1 cellular context compared by ENCODE assay signal in the genomic region with DNA sequence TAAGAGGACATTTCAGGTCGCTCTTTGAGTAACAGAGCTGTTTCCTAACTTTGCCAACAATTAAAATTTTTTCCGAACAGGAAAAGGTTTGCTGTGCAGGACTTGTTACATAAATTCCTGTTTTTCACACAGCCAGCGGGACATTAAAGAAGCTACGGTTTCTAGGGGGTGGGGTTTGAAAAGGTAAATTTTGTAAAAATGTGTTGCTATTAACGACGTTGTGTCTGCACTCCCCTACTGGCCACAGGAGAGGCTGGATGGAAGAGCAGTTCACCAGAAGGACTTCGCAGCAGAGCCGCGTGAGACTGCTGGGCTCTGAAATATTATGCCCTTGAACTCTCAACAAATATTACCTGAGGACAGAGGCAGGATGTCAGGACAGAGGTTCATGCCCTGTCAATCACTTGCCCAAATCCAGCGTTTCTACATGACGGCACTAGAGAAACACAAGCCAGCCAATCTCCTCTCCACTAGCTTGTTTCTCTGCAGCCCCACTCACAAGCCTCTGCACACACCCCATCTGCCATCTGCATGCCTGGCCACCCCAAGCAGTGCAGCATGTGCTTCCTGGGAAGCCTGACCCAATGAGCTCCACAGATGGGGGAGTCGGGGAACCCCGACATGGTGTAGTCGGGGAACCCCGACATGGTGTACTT.
TF ChIP-seq lines count a peak whose summit lies in the region.

No MANE protein-coding gene starts in this region.

TF ChIP-seq in HepG2, 621 proteins besides CTCF, POLR2A, EP300 and RAD21 (continued from another document and continues in another):
- TF ChIP-seq ATF6 (CRISPR knock-in tag; conservative IDR thresholded peaks at IDR 0.05) (no peak), DMAP1 (CRISPR knock-in tag; IDR thresholded peaks at IDR 0.05) (no peak), HNRNPH1 (optimal IDR thresholded peaks at IDR 0.05; ENCODE audit: low read depth, low read length) (no peak), ZNF510 (CRISPR knock-in tag; IDR thresholded peaks at IDR 0.05; ENCODE audit: low read depth) (no peak), ZNF672 (CRISPR knock-in tag; IDR thresholded peaks at IDR 0.05) (no peak), PHF20 (CRISPR knock-in tag; IDR thresholded peaks at IDR 0.05) (no peak), ATF1 (CRISPR knock-in tag; IDR thresholded peaks at IDR 0.05) (no peak), ZNF256 (CRISPR knock-in tag; conservative IDR thresholded peaks at IDR 0.05) (no peak), ZNF484 (CRISPR knock-in tag; IDR thresholded peaks at IDR 0.05; ENCODE audit: borderline replicate concordance, low read depth) (no peak), ZNF350 (CRISPR knock-in tag; IDR thresholded peaks at IDR 0.05; ENCODE audit: borderline replicate concordance, low read depth) (no peak), RFX3 (CRISPR knock-in tag; IDR thresholded peaks at IDR 0.05) (no peak), ZSCAN9 (CRISPR knock-in tag; IDR thresholded peaks at IDR 0.05; ENCODE audit: borderline replicate concordance) (no peak; the same call in 1 of the 2 replicates), ZNF451 (CRISPR knock-in tag; IDR thresholded peaks at IDR 0.05) (no peak), KLF11 (CRISPR knock-in tag; IDR thresholded peaks at IDR 0.05) (0 out of 2 replicates have a peak, but pooled peaks have one; percentile 55), TCF7 (IDR thresholded peaks at IDR 0.05; ENCODE audit: low read depth) (no peak), MIER2 (CRISPR knock-in tag; IDR thresholded peaks at IDR 0.05) (no peak), CREB3 (CRISPR knock-in tag; IDR thresholded peaks at IDR 0.05) (no peak), ZZZ3 (CRISPR knock-in tag; IDR thresholded peaks at IDR 0.05; ENCODE audit: borderline replicate concordance) (0 out of 2 replicates have a peak, but pooled peaks have one; percentile 41), ZNF816 (CRISPR knock-in tag; IDR thresholded peaks at IDR 0.05; ENCODE audit: borderline replicate concordance) (no peak), MTA1 (CRISPR knock-in tag; IDR thresholded peaks at IDR 0.05; ENCODE audit: borderline replicate concordance) (0 out of 2 replicates have a peak, but pooled peaks have one; percentile 34), ARNTL (CRISPR knock-in tag; IDR thresholded peaks at IDR 0.05) (peak; percentile 80; the same call in 1 of the 2 replicates), ZNF543 (CRISPR knock-in tag; IDR thresholded peaks at IDR 0.05) (no peak), ZNF160 (CRISPR knock-in tag; IDR thresholded peaks at IDR 0.05) (no peak), GTF3A (CRISPR knock-in tag; conservative IDR thresholded peaks at IDR 0.05) (no peak), ZNF335 (CRISPR knock-in tag; IDR thresholded peaks at IDR 0.05) (no peak), ZNF574 (CRISPR knock-in tag; IDR thresholded peaks at IDR 0.05) (peak; percentile 45), ZNF12 (CRISPR knock-in tag; IDR thresholded peaks at IDR 0.05) (peak; percentile 34; the same call in 1 of the 2 replicates), SYNCRIP (IDR thresholded peaks at IDR 0.05; ENCODE audit: insufficient read depth, low read depth, low read length) (no peak), ZNF333 (CRISPR knock-in tag; IDR thresholded peaks at IDR 0.05; ENCODE audit: borderline replicate concordance) (no peak), ZNF83 (CRISPR knock-in tag; IDR thresholded peaks at IDR 0.05; ENCODE audit: borderline replicate concordance) (no peak), HDAC6 (IDR thresholded peaks at IDR 0.05; ENCODE audit: low read depth, low read length) (no peak), CCDC6 (CRISPR knock-in tag; IDR thresholded peaks at IDR 0.05) (no peak), RBM39 (IDR thresholded peaks at IDR 0.05; ENCODE audit: low read depth, low read length, poor library complexity, severe bottlenecking) (no peak), ZNF24 (IDR thresholded peaks at IDR 0.05) (no peak), PAWR (CRISPR knock-in tag; IDR thresholded peaks at IDR 0.05; ENCODE audit: borderline replicate concordance) (no peak), TP53 (CRISPR knock-in tag; conservative IDR thresholded peaks at IDR 0.05) (no peak), ZBTB20 (CRISPR knock-in tag; IDR thresholded peaks at IDR 0.05; ENCODE audit: borderline replicate concordance, low read depth) (no peak), GATA4 (IDR thresholded peaks at IDR 0.05; ENCODE audit: borderline replicate concordance, low read depth) (no peak), HIVEP1 (CRISPR knock-in tag; IDR thresholded peaks at IDR 0.05) (no peak), ZFP90 (CRISPR knock-in tag; IDR thresholded peaks at IDR 0.05; ENCODE audit: borderline replicate concordance) (no peak), PITX1 (CRISPR knock-in tag; IDR thresholded peaks at IDR 0.05) (peak; percentile 53), ARHGAP35 (CRISPR knock-in tag; IDR thresholded peaks at IDR 0.05; ENCODE audit: borderline replicate concordance) (0 out of 2 replicates have a peak, but pooled peaks have one; percentile 48), ZNF570 (CRISPR knock-in tag; IDR thresholded peaks at IDR 0.05; ENCODE audit: borderline replicate concordance) (no peak), FOXC1 (CRISPR knock-in tag; IDR thresholded peaks at IDR 0.05; ENCODE audit: borderline replicate concordance) (no peak), PHF5A (CRISPR knock-in tag; IDR thresholded peaks at IDR 0.05; ENCODE audit: low read depth, unreplicated experiment) (peak; percentile 46)
- TF ChIP-seq, protein P1, sequence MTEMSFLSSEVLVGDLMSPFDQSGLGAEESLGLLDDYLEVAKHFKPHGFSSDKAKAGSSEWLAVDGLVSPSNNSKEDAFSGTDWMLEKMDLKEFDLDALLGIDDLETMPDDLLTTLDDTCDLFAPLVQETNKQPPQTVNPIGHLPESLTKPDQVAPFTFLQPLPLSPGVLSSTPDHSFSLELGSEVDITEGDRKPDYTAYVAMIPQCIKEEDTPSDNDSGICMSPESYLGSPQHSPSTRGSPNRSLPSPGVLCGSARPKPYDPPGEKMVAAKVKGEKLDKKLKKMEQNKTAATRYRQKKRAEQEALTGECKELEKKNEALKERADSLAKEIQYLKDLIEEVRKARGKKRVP (CRISPR knock-in tag; IDR thresholded peaks at IDR 0.05), result no peak
- TF ChIP-seq, protein P2, sequence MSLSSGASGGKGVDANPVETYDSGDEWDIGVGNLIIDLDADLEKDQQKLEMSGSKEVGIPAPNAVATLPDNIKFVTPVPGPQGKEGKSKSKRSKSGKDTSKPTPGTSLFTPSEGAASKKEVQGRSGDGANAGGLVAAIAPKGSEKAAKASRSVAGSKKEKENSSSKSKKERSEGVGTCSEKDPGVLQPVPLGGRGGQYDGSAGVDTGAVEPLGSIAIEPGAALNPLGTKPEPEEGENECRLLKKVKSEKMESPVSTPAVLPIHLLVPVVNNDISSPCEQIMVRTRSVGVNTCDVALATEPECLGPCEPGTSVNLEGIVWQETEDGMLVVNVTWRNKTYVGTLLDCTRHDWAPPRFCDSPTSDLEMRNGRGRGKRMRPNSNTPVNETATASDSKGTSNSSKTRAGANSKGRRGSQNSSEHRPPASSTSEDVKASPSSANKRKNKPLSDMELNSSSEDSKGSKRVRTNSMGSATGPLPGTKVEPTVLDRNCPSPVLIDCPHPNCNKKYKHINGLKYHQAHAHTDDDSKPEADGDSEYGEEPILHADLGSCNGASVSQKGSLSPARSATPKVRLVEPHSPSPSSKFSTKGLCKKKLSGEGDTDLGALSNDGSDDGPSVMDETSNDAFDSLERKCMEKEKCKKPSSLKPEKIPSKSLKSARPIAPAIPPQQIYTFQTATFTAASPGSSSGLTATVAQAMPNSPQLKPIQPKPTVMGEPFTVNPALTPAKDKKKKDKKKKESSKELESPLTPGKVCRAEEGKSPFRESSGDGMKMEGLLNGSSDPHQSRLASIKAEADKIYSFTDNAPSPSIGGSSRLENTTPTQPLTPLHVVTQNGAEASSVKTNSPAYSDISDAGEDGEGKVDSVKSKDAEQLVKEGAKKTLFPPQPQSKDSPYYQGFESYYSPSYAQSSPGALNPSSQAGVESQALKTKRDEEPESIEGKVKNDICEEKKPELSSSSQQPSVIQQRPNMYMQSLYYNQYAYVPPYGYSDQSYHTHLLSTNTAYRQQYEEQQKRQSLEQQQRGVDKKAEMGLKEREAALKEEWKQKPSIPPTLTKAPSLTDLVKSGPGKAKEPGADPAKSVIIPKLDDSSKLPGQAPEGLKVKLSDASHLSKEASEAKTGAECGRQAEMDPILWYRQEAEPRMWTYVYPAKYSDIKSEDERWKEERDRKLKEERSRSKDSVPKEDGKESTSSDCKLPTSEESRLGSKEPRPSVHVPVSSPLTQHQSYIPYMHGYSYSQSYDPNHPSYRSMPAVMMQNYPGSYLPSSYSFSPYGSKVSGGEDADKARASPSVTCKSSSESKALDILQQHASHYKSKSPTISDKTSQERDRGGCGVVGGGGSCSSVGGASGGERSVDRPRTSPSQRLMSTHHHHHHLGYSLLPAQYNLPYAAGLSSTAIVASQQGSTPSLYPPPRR (CRISPR knock-in tag; IDR thresholded peaks at IDR 0.05; ENCODE audit: borderline replicate concordance), result no peak
- TF ChIP-seq, protein P3, sequence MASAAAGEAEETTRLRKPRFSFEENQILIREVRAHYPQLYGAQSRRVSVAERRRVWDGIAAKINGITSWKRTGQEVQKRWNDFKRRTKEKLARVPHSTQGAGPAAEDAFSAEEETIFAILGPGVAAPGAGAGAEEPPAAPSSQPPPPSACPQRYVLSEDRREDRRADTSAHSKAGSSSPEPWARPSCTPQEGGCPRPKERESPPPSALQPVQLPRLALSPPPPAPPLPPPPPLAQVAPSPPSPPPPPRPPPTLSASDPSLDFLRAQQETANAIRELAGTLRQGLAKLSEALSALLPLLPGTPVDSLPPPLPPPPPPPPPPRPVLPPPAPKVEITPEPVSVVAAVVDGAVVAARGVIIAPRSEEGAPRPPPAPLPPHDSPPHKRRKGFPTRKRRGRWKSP (CRISPR knock-in tag; IDR thresholded peaks at IDR 0.05), result no peak
- TF ChIP-seq, protein P4, sequence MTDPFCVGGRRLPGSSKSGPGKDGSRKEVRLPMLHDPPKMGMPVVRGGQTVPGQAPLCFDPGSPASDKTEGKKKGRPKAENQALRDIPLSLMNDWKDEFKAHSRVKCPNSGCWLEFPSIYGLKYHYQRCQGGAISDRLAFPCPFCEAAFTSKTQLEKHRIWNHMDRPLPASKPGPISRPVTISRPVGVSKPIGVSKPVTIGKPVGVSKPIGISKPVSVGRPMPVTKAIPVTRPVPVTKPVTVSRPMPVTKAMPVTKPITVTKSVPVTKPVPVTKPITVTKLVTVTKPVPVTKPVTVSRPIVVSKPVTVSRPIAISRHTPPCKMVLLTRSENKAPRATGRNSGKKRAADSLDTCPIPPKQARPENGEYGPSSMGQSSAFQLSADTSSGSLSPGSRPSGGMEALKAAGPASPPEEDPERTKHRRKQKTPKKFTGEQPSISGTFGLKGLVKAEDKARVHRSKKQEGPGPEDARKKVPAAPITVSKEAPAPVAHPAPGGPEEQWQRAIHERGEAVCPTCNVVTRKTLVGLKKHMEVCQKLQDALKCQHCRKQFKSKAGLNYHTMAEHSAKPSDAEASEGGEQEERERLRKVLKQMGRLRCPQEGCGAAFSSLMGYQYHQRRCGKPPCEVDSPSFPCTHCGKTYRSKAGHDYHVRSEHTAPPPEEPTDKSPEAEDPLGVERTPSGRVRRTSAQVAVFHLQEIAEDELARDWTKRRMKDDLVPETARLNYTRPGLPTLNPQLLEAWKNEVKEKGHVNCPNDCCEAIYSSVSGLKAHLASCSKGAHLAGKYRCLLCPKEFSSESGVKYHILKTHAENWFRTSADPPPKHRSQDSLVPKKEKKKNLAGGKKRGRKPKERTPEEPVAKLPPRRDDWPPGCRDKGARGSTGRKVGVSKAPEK (CRISPR knock-in tag; IDR thresholded peaks at IDR 0.05; ENCODE audit: borderline replicate concordance), result no peak
